Comparison of ENCODE assay signal across 8 cellular contexts in the genomic region with DNA sequence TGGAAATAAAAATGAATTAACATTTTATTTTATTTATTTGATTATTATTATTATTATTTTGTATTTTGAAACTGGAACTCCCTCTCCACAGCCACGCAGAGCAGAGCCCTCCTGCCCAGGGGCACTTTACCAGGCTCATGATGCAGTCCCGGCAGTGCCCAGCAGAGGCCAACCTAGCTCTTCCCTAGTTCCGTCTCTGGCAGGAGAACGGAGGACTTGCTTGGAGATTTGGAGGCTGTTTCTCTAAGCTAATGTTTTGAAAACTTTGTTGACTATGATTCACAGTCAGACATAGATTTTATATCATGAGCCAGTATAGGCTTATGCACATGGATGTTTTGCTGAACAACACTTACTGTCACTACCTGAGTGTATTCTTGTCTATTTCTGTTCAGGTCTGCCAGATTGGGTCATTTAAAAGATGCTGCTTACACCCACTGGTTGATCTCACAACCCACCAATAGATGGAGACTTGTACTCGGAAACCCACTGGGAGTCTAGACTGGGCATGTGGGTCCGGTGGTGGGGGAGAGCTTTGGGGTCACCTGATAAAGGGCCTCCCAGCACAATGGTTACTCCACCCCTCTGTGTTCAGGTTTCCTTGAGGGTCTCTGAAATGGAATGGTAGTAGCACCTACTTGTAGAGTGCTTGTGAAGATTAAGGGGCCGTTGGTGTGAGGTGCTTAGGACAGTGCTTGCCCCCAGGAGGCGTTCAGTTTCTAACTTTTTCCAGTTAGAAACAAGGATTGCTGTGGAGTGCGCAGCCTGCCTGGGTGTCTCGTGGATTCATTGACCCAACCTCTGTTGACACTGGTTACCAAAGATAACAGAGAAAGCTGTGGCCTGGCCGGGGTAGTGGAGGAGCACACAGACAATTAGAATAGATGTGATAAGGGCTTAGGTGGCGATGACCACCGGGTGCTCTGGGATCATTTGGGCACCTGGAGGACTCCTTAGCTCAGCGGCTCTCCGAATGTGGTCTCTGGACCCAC.
DNase-seq lines count a peak whose midpoint lies in the region; ATAC-seq and TF ChIP-seq lines count a peak whose summit lies in the region.

No MANE protein-coding gene starts in this region.

- H3K4me3 ChIP-seq in SU-DHL-6 (ENCODE audit: insufficient read depth, low read length, poor library complexity, severe bottlenecking) (no peak overlapping the region), adipocyte (ENCODE audit: low read length) (no peak overlapping the region)

- no peaks in the 10 kb centered on the region for H3F3A ChIP-seq in SU-DHL-6 (ENCODE audit: insufficient read depth)

- H3K79me2 ChIP-seq in SU-DHL-6 (ENCODE audit: insufficient read depth, low read length) = no peaks in the 10 kb centered on the region

- no peak overlapping the region for H3K9ac ChIP-seq in SU-DHL-6 (ENCODE audit: low read length)
- no peak overlapping the region for H3K9ac ChIP-seq in adipocyte (ENCODE audit: low read length)

- H3K4me1 ChIP-seq in adipocyte (ENCODE audit: control insufficient read depth, insufficient read depth, low read length) = peaks cover 12% of the 10 kb centered on the region

- H3K4me2 ChIP-seq in SU-DHL-6 (ENCODE audit: low read depth, low read length, poor library complexity, severe bottlenecking) = no peak overlapping the region

- H3K27me3 ChIP-seq in SU-DHL-6 (ENCODE audit: low read length) (no peaks in the 10 kb centered on the region), adipocyte (replicated peaks; ENCODE audit: control insufficient read depth, insufficient read depth, low read length) (no peaks in the 10 kb centered on the region)

- intact Hi-C loops in left cardiac atrium (cut with DNase I) = loop anchor here (2.0 to 10.0 kb wide), 5 partner anchors 201 to 376 kb away; a partner anchor contains a TSS

- H3K9me3 ChIP-seq in SU-DHL-6 (ENCODE audit: insufficient read depth, low read length) (no peaks in the 10 kb centered on the region), adipocyte (ENCODE audit: control insufficient read depth, low read length) (no peaks in the 10 kb centered on the region)

- peak; percentile 89 for TF ChIP-seq CTCF in SU-DHL-6 (IDR thresholded peaks at IDR 0.05; ENCODE audit: insufficient read depth, low read length, poor library complexity, severe bottlenecking)

- ATAC-seq in left cardiac atrium = peak; percentile 88 to 91
- no peak for ATAC-seq in HG03025 (IDR thresholded peaks at IDR 0.05; ENCODE audit: low FRiP score, unreplicated experiment)

- no peaks in the 10 kb centered on the region for H4K20me1 ChIP-seq in SU-DHL-6 (ENCODE audit: low read depth, low read length)

- no peaks in the 10 kb centered on the region for H3K9me2 ChIP-seq in SU-DHL-6 (replicated peaks; ENCODE audit: insufficient read depth, low read length)

- peak; percentile 40 for DNase-seq in GM04503 (ENCODE audit: low read depth)
- DNase-seq in HCEC 1CT = peak; percentile 78
- peak; percentile 75 for DNase-seq in NAMALWA (ENCODE audit: low spot score)
- peak; percentile 89 for DNase-seq in adipocyte (ENCODE audit: low read depth)
- DNase-seq in left cardiac atrium = peak; percentile 66
- peak; percentile 85 for DNase-seq in retina

- H3K27ac ChIP-seq in SU-DHL-6 (ENCODE audit: low read depth, low read length) = no peak overlapping the region

- H2AFZ ChIP-seq in SU-DHL-6 (ENCODE audit: low read depth, low read length, severe bottlenecking) = no peak overlapping the region

- H3K36me3 ChIP-seq in SU-DHL-6 (ENCODE audit: low read length) (no peaks in the 10 kb centered on the region), adipocyte (ENCODE audit: control insufficient read depth, insufficient read depth, low read length, severe bottlenecking) (no peaks in the 10 kb centered on the region)
